In the genomic region with DNA sequence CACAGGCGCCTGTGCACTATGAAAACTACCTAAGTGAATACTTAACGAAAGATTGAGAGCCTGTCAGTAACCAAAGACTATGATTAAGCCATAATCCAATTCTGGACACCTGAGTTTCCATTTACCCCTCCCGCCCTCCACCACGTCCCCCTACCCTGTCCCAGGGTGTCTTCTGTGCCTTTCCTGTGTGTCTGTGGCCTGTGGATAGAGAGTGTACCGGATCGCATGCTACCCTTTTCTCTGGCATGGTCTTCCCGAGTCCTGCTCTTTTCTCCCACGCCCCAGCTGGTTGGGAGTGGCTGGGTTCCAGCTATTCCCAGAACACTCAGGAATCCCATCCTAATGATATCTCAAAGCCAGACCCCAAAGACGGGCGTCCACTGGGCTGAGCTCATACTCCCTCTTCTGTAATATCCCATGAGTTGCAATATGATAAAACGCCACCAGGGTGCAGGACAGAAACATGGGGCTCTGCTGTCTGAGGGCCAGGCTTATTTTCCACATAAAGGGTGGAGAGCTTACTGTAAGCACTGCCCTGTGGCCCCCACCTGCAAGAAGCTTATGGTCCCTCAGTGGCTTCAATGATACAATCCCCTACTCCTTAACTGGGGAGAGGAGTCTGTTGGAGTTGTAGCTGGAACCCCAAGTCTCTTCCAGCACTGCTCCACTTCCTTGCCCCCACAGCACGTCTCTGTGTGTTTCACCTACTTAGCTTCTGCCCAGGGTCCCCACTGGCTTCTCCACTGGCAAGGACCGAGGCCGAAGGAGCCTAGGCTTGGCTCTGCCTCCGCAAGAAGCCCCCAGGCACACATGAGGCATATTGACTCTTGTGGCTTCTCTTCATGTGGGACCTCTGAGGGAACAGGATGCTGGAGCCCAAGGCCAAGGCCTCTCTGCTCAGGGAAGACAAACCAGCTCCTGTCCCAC, we compare ENCODE assay signal across 8 cellular contexts. TPM values are rescaled to one million over a fixed set of nuclear protein-coding genes. Genes with fewer than 3 reads are reported as not detected.
A peak's percentile ranks its signal among the peaks of the same experiment; 100 is the strongest.
DNase-seq lines count a peak whose midpoint lies in the region; ATAC-seq, FAIRE-seq and TF ChIP-seq lines count a peak whose summit lies in the region.

No MANE protein-coding gene starts in this region.

- 44% methylated on average over 15 of the region's 15 CpGs for WGBS in pancreas, 2 donors

- H3K4me3 ChIP-seq in A673 (ENCODE audit: low read depth, low read length, poor library complexity, severe bottlenecking): no peak overlapping the region
- no peak overlapping the region for H3K4me3 ChIP-seq in foreskin fibroblast (ENCODE audit: low read depth in 1 of 2, low read length in 2 of 2)
- H3K4me3 ChIP-seq in pancreas: no peak overlapping the region
- H3K4me3 ChIP-seq in effector memory CD4-positive, alpha-beta T cell (ENCODE audit: insufficient read depth, low read depth, low read length, poor library complexity, severe bottlenecking): no peak overlapping the region

- H3K4me1 ChIP-seq in A673 (ENCODE audit: insufficient read depth, low read length, poor library complexity, severe bottlenecking) (peaks cover 13% of the 10 kb centered on the region), pancreas (peaks cover 0 to 5% (median 4%) of the 10 kb centered on the region in 3 donors)
- H3K4me1 ChIP-seq in effector memory CD4-positive, alpha-beta T cell (ENCODE audit: control insufficient read depth, insufficient read depth, low read length, poor library complexity, severe bottlenecking): peaks cover 17% of the 10 kb centered on the region

- H3K27me3 ChIP-seq in A673 (replicated peaks; ENCODE audit: insufficient read depth, low read depth, low read length, poor library complexity): peaks cover 71% of the 10 kb centered on the region
- no peaks in the 10 kb centered on the region for H3K27me3 ChIP-seq in pancreas
- peaks cover 31% of the 10 kb centered on the region for H3K27me3 ChIP-seq in effector memory CD4-positive, alpha-beta T cell (replicated peaks; ENCODE audit: control insufficient read depth, insufficient read depth, low read length, poor library complexity, severe bottlenecking)

- no TSS peak for BruUV-seq in A673 (replicated peaks; lab: Mats Ljungman, UMichigan)

- H3K36me3 ChIP-seq in A673 (ENCODE audit: insufficient read depth, low read length, poor library complexity, severe bottlenecking) (no peaks in the 10 kb centered on the region), pancreas (no peaks in the 10 kb centered on the region)
- no peaks in the 10 kb centered on the region for H3K36me3 ChIP-seq in effector memory CD4-positive, alpha-beta T cell (ENCODE audit: control insufficient read depth, insufficient read depth, low read length)

- H3K27ac ChIP-seq in A673 (ENCODE audit: low read depth, low read length, poor library complexity, severe bottlenecking) (no peak overlapping the region), pancreas (no peak overlapping the region)
- no peak overlapping the region for H3K27ac ChIP-seq in effector memory CD4-positive, alpha-beta T cell (ENCODE audit: insufficient read depth, low read length, poor library complexity, severe bottlenecking)

- intact Hi-C loops in A673 (cut with micrococcal nuclease; ENCODE audit: unreplicated experiment) (no loop called here), pancreas (cut with DNase I) (no loop called here)

- FAIRE-seq in pancreas (lab: Jason Lieb, UNC): no peak

- peak; percentile 74 for DNase-seq in A673 (ENCODE audit: low spot score)
- DNase-seq in GM10248 (ENCODE audit: extremely low spot score): peak; percentile 78
- DNase-seq in NCI-H69 (lab: John Stamatoyannopoulos, UW): peak; percentile 67
- peak; percentile 31 for DNase-seq in activated T-cell treated with anti-CD3 and anti-CD28 coated beads, Interleukin-2, amount 50 U/mL, for 1 hour
- DNase-seq in foreskin fibroblast: peak; percentile 54 to 81
- peak in 2 of 6 donors; percentile 32 to 53 for DNase-seq in pancreas
- no peak for DNase-seq in effector memory CD4-positive, alpha-beta T cell

- ATAC-seq in HG03432 (IDR thresholded peaks at IDR 0.05; ENCODE audit: unreplicated experiment) (peak; percentile 59), pancreas (peak; percentile 47 to 84 (median 77))

- CTCF ChIA-PET in A673 (lab: Charles Lee): interaction anchor here (0.6 to 1.4 kb wide), 9 partner anchors 10 to 408 kb away, joined by 3 to 23 read pairs (median 5); no protein-coding TSS in a partner anchor
- CTCF ChIA-PET in GM10248 (lab: Yijun Ruan, JAX): interaction anchor here (0.6 to 11.9 kb wide), 50 partner anchors 11 to 699 kb away, joined by 3 to 286 read pairs (median 4); partner anchors contain the start of genes AHCYL1, ALX3, RBM15 and STRIP1

- H3K9me3 ChIP-seq in A673 (ENCODE audit: low read depth, low read length, poor library complexity, severe bottlenecking) (no peaks in the 10 kb centered on the region), pancreas (no peaks in the 10 kb centered on the region)
- no peaks in the 10 kb centered on the region for H3K9me3 ChIP-seq in effector memory CD4-positive, alpha-beta T cell (ENCODE audit: control insufficient read depth, low read length)

- peak; percentile 70 for TF ChIP-seq CTCF in A673 (conservative IDR thresholded peaks at IDR 0.05; ENCODE audit: low read depth, low read length)
- TF ChIP-seq CTCF in GM10248 (IDR thresholded peaks at IDR 0.05; ENCODE audit: control extremely low read depth, extremely low read depth, low read depth, missing control alignments): peak; percentile 71
- TF ChIP-seq CTCF in foreskin fibroblast (IDR thresholded peaks at IDR 0.05; ENCODE audit: low read depth, low read length): peak; percentile 55
- TF ChIP-seq CTCF in pancreas (IDR thresholded peaks at IDR 0.05): peak; percentile 42 to 70 (median 60)

- POLR2A ChIA-PET in A673 (lab: Charles Lee; ENCODE audit: low non-redundant PET) (no interaction called here), GM10248 (lab: Yijun Ruan, JAX) (no interaction called here)

RNA-seq across cellular contexts. Expression of gene ALX3, which starts 17.6 kb away (rescaled TPM):
- total RNA-seq in A673 (2021): 0.81 and 0.84 TPM in 2 replicates
- total RNA-seq in pancreas: not detected
- polyA plus RNA-seq in pancreas: under 1 TPM in 1 of 2 donors, not detected in 1; 0.35 TPM

RNA-seq across cellular contexts. Expression of gene UBL4B, which starts 24.2 kb away (rescaled TPM):
- total RNA-seq in A673 (2021) (not detected in 2 replicates), pancreas (not detected)
- polyA plus RNA-seq in pancreas: not detected

RNA-seq across cellular contexts. Expression of gene STRIP1, which starts 53.7 kb away (rescaled TPM):
- total RNA-seq in A673 (2021) (57.7 and 59.6 TPM in 2 replicates), pancreas (10 to 100 TPM; 10.7 to 24.9 (median 13.1) TPM)
- polyA plus RNA-seq in pancreas: 10 to 100 TPM; 15.9 to 20.4 TPM

Comparison
In these comparisons a context has a peak if more than half of its experiments do, and no peak if none do; other contexts are left out.
1. DNase-seq: peak in A673 (single experiment), GM10248 (single experiment), NCI-H69 (single experiment), activated T-cell treated with anti-CD3 and anti-CD28 coated beads, Interleukin-2, amount 50 U/mL, for 1 hour (single experiment) and foreskin fibroblast (2 of 2); none in effector memory CD4-positive, alpha-beta T cell (0 of 3).
2. Peak in every context shown above with its lines, with median percentiles within 50 percentile points of each other: CTCF ChIP-seq.